In genomic region chr12:1575287-1575798, GRCh38 we compare ENCODE assay signal across 12 cellular contexts. TPM values are rescaled to one million over a fixed set of nuclear protein-coding genes. Genes with fewer than 3 reads are reported as not detected.
A peak's percentile ranks its signal among the peaks of the same experiment; 100 is the strongest.
DNase-seq lines count a peak whose midpoint lies in the region; ATAC-seq and TF ChIP-seq lines count a peak whose summit lies in the region.
"Had no signal": no experiment of that assay in that cellular context is flagged by ENCODE, and none has a peak within 500 bp of the region (broad histone marks: within the 10 kb centered on the region; RNA-seq: fewer than 3 reads in every experiment).

No MANE protein-coding gene starts in this region.

- peaks cover 10% of the 10 kb centered on the region for H3K36me3 Mint-ChIP-seq in effector memory CD8-positive, alpha-beta T cell (ENCODE audit: insufficient read depth)

- H3K27me3 Mint-ChIP-seq in effector memory CD8-positive, alpha-beta T cell: peaks cover 0 to 5% of the 10 kb centered on the region in 2 donors

- no peak overlapping the region for H3K4me3 Mint-ChIP-seq in effector memory CD8-positive, alpha-beta T cell

- peaks cover 74% of the 10 kb centered on the region for H3K36me3 ChIP-seq in MG63
- H3K36me3 ChIP-seq in testis (ENCODE audit: low read depth, missing control alignments): no peaks in the 10 kb centered on the region
- H3K36me3 ChIP-seq: neutrophil had no signal

- H3K4me1 Mint-ChIP-seq in effector memory CD8-positive, alpha-beta T cell (ENCODE audit: low read depth in 2 of 2): peaks cover 0 to 2% of the 10 kb centered on the region in 2 donors

- WGBS in testis, 2 donors: 29 to 61% methylated on average over 9 to 12 of the region's 12 CpGs

- TF ChIP-seq CTCF in testis (IDR thresholded peaks at IDR 0.05): no peak

- no peaks in the 10 kb centered on the region for H3K9me3 Mint-ChIP-seq in effector memory CD8-positive, alpha-beta T cell

- H3K27me3 ChIP-seq in MG63: no peaks in the 10 kb centered on the region
- H3K27me3 ChIP-seq in testis: no peaks in the 10 kb centered on the region

- intact Hi-C loops in testis (cut with DNase I; ENCODE audit: low total_unique reads): no loop called here

- H3K9me3 ChIP-seq in MG63 (no peaks in the 10 kb centered on the region), testis (no peaks in the 10 kb centered on the region)
- H3K9me3 ChIP-seq: neutrophil had no signal

- no peak for TF ChIP-seq POLR2A in testis (IDR thresholded peaks at IDR 0.05)

- H3K4me1 ChIP-seq in testis: peaks cover 33% of the 10 kb centered on the region

- H3K27ac ChIP-seq in testis: peak overlapping the region; percentile 37 to 63
- H3K27ac ChIP-seq: neutrophil had no signal

- H3K4me3 ChIP-seq in MG63: no peak overlapping the region
- no peak overlapping the region for H3K4me3 ChIP-seq in testis

- peak overlapping the region in 1 of 2 donors; percentile 13 for H3K27ac Mint-ChIP-seq in effector memory CD8-positive, alpha-beta T cell

- no peak for ATAC-seq in effector memory CD8-positive, alpha-beta T cell (replicated peaks)

- in situ Hi-C loops in ACHN (cut with HindIII; ENCODE audit: low pct_ligation_motif_present, low pct_unique_long_range_greater_than_20kb, low sequenced_read_pairs): loop anchor here (10.0 kb wide), 1 partner anchor 461 kb away; no protein-coding TSS in a partner anchor

- peak; percentile 28 for DNase-seq in MG63
- peak; percentile 48 for DNase-seq in astrocyte of the hippocampus (ENCODE audit: low read depth, low spot score)
- DNase-seq in iris pigment epithelial cell (ENCODE audit: low read depth): peak; percentile 32
- peak; percentile 49 for DNase-seq in testis
- DNase-seq in NCI-H2227 treated with DMSO at 0.1 percent for 48 hours (lab: John Stamatoyannopoulos, UW): no peak
- DNase-seq in effector memory CD8-positive, alpha-beta T cell: no peak
- no peak for DNase-seq in ACHN
- DNase-seq: activated T-cell treated with anti-CD3 and anti-CD28 coated beads, Interleukin-2, amount 50 U/mL, for 1 hour; MM.1S; NK-92 treated with Interleukin-12 subunit alpha and Interleukin-12 subunit beta, amount 100 ng/mL, for 24 hours; T-helper 9 cell had no signal

RNA-seq across cellular contexts. Expression of gene FBXL14, which starts 19.0 kb away (rescaled TPM):
- 9.1 and 11.9 TPM in 2 replicates for total RNA-seq in MG63 (2014; rRNA removed; shearing (Covaris generic); ENCODE audit: low replicate concordance)
- total RNA-seq in testis: 10 to 100 TPM; 39.5 to 45.8 TPM
- 50.2 TPM for polyA plus RNA-seq in testis (ENCODE audit: insufficient read depth, low read depth, low replicate concordance)

RNA-seq across cellular contexts. Expression of gene WNT5B, which starts 53.7 kb away (rescaled TPM):
- 208 and 341 TPM in 2 replicates for total RNA-seq in MG63 (2014; rRNA removed; shearing (Covaris generic); ENCODE audit: low replicate concordance)
- total RNA-seq in testis: 1 to 10 TPM; 4.6 to 5.8 TPM
- 4.9 TPM for polyA plus RNA-seq in testis (ENCODE audit: insufficient read depth, low read depth, low replicate concordance)

Comparison
In these comparisons a context has a peak if more than half of its experiments do, and no peak if none do; other contexts are left out.
1. DNase-seq: peak in MG63 (single experiment), astrocyte of the hippocampus (single experiment), iris pigment epithelial cell (single experiment) and testis (single experiment); none in NCI-H2227 treated with DMSO at 0.1 percent for 48 hours (single experiment), effector memory CD8-positive, alpha-beta T cell (0 of 3) and ACHN (single experiment).
2. RNA of gene WNT5B, which starts 53.7 kb away (total RNA-seq): 208 to 341 TPM in MG63; 4.6 to 5.8 TPM in testis; every median in the first group is over 10 times any median in the second.